ENCODE assay signal across 8 cellular contexts in the genomic region with DNA sequence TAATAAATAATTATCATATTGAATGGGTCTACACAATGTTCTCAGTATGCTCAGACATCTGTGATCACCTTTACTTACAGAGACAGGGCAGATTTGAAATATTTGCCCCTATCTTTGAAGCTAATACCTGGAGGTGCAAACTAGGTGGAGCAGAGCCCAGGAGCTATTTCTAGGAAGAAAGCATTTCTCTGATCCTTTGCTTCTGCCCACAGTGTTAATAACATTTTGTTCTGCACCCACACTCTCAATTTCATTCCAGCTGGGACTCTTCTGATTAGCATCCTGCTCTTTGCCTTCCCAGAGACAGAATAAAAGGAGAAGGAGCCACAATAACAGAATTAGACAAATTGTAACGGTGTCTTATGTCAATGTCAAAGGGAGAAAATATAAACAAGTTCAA.
"Had no signal": no experiment of that assay in that cellular context is flagged by ENCODE, and none has a peak within 500 bp of the region (broad histone marks: within the 10 kb centered on the region; RNA-seq: fewer than 3 reads in every experiment).

No MANE protein-coding gene starts in this region.

- H3K9me3 Mint-ChIP-seq: IgD-negative memory B cell had no signal

- H3K4me3 Mint-ChIP-seq: IgD-negative memory B cell had no signal

- H3K36me3 Mint-ChIP-seq: IgD-negative memory B cell had no signal

- H3K4me1 Mint-ChIP-seq: IgD-negative memory B cell had no signal

- ATAC-seq: HepG2, K562 had no signal

- DNase-seq: IMR-90, KBM-7, KG1 had no signal

- H3K27ac Mint-ChIP-seq: IgD-negative memory B cell had no signal

- H3K27ac ChIP-seq: HL-60, KMS-11 had no signal
